In the genomic region with DNA sequence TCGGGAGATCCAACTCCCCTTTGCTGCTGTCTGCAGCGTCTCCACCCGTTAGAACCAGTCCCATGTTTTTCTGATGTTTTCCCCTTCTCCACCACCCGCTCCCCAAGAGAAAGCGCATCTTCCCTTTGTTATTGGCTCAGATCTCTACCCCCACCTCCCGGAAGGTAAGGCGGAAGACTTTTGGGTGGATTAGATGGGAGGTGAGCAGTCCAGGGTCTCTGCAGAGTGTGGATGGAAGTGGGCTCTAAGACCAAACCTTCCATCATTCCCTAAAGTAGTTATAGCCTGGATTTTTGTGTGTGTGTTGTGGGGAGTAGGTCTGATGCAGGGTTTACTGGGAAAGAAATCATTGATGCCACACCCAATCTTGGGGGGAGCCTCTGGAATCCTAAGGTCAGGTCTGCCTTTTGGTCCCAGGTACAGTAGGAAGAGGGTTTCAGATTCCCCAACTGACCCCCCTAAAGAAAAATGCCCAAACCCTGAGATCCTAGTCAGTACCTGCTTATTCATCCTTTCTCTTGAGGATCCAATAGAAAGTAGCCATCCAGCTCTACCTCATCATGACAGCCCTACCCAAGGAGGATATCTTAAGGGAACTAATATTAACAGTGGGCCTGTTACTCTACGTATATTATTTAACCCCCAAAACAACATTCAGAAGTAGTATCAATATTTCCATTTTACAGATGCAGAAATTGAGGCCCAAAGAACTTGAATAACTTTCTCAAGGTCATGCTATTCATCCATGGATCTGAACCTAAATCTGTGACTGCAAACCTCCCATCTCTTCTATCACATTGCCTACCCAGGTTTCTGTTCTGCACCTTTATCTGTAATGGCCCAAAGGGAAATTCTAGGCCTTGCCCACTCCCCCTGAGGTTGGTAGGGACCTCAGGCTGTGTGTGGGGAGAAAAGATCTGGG, we compare ENCODE assay signal across 10 cellular contexts. TPM values are rescaled to one million over a fixed set of nuclear protein-coding genes. Genes with fewer than 3 reads are reported as not detected.
DNase-seq lines count a peak whose midpoint lies in the region; ATAC-seq, FAIRE-seq and TF ChIP-seq lines count a peak whose summit lies in the region.
"Had no signal": no experiment of that assay in that cellular context is flagged by ENCODE, and none has a peak within 500 bp of the region (broad histone marks: within the 10 kb centered on the region; RNA-seq: fewer than 3 reads in every experiment).

No MANE protein-coding gene starts in this region.

- H3K4me3 Mint-ChIP-seq in activated CD4-positive, alpha-beta T cell treated with anti-CD3 and anti-CD28 coated beads, Interleukin-2, amount 10 ng/mL, durations not matched to agents 24 days and 14 days: peak overlapping the region; percentile 81
- H3K4me3 Mint-ChIP-seq in activated CD8-positive, alpha-beta T cell treated with anti-CD3 and anti-CD28 coated beads, Interleukin-2, amount 10 ng/mL, durations not matched to agents 7 days and 5 days: peak overlapping the region; percentile 51
- peak overlapping the region; percentile 97 for H3K4me3 Mint-ChIP-seq in glutamatergic neuron (ENCODE audit: unreplicated experiment)
- peak overlapping the region; percentile 79 for H3K4me3 Mint-ChIP-seq in stimulated activated memory B cell treated with anti-CD40 and anti-IgM and Interleukin-4, amounts not matched to agents 10 μg/mL and 1 μg/mL and 100 μg/mL, for 72 hours

- DNase-seq in activated CD4-positive, alpha-beta T cell treated with anti-CD3 and anti-CD28 coated beads, Interleukin-2, amount 10 ng/mL, durations not matched to agents 24 days and 14 days: no peak
- DNase-seq in activated CD4-positive, alpha-beta T cell treated with anti-CD3 and anti-CD28 coated beads for 4 hours: no peak
- DNase-seq in activated CD8-positive, alpha-beta T cell treated with anti-CD3 and anti-CD28 coated beads, Interleukin-2, amount 10 ng/mL, durations not matched to agents 7 days and 5 days: no peak
- no peak for DNase-seq in glutamatergic neuron
- no peak for DNase-seq in ureter (ENCODE audit: low spot score)
- no peak for DNase-seq in inferior parietal cortex (ENCODE audit: extremely low spot score)
- DNase-seq in GM19239 (ENCODE audit: insufficient read length, low spot score): no peak
- DNase-seq: stimulated activated CD8-positive, alpha-beta memory T cell treated with anti-CD3 and anti-CD28 coated beads, Interleukin-4, amount 100 ng/mL, for 48 hours had no signal

- ATAC-seq in activated CD8-positive, alpha-beta T cell treated with anti-CD3 and anti-CD28 coated beads, Interleukin-2, amount 10 ng/mL, durations not matched to agents 7 days and 5 days: no peak
- ATAC-seq in stimulated activated memory B cell treated with anti-CD40 and anti-IgM and Interleukin-4, amounts not matched to agents 10 μg/mL and 1 μg/mL and 100 μg/mL, for 72 hours: no peak
- ATAC-seq: right cardiac atrium had no signal

- intact Hi-C loops in activated CD4-positive, alpha-beta T cell treated with anti-CD3 and anti-CD28 coated beads, Interleukin-2, amount 10 ng/mL, durations not matched to agents 24 days and 14 days (cut with micrococcal nuclease): no loop called here

- POLR2A ChIA-PET in activated CD8-positive, alpha-beta T cell treated with anti-CD3 and anti-CD28 coated beads, Interleukin-2, amount 10 ng/mL, durations not matched to agents 7 days and 5 days (lab: Charles Lee): no interaction called here

- peaks cover 32% of the 10 kb centered on the region for H3K4me1 Mint-ChIP-seq in activated CD4-positive, alpha-beta T cell treated with anti-CD3 and anti-CD28 coated beads, Interleukin-2, amount 10 ng/mL, durations not matched to agents 24 days and 14 days
- H3K4me1 Mint-ChIP-seq in activated CD8-positive, alpha-beta T cell treated with anti-CD3 and anti-CD28 coated beads, Interleukin-2, amount 10 ng/mL, durations not matched to agents 7 days and 5 days (ENCODE audit: low read depth): peaks cover 29% of the 10 kb centered on the region
- peaks cover 38% of the 10 kb centered on the region for H3K4me1 Mint-ChIP-seq in glutamatergic neuron (ENCODE audit: low read depth, unreplicated experiment)
- peaks cover 37% of the 10 kb centered on the region for H3K4me1 Mint-ChIP-seq in stimulated activated memory B cell treated with anti-CD40 and anti-IgM and Interleukin-4, amounts not matched to agents 10 μg/mL and 1 μg/mL and 100 μg/mL, for 72 hours

- TF ChIP-seq CTCF in glutamatergic neuron (IDR thresholded peaks at IDR 0.05; ENCODE audit: partially characterized antibody, unreplicated experiment): no peak

- CTCF ChIA-PET in activated CD8-positive, alpha-beta T cell treated with anti-CD3 and anti-CD28 coated beads, Interleukin-2, amount 10 ng/mL, durations not matched to agents 7 days and 5 days (lab: Charles Lee): no interaction called here

- H3K27ac Mint-ChIP-seq in activated CD4-positive, alpha-beta T cell treated with anti-CD3 and anti-CD28 coated beads, Interleukin-2, amount 10 ng/mL, durations not matched to agents 24 days and 14 days: no peak overlapping the region
- no peak overlapping the region for H3K27ac Mint-ChIP-seq in activated CD8-positive, alpha-beta T cell treated with anti-CD3 and anti-CD28 coated beads, Interleukin-2, amount 10 ng/mL, durations not matched to agents 7 days and 5 days
- H3K27ac Mint-ChIP-seq in glutamatergic neuron (ENCODE audit: unreplicated experiment): peak overlapping the region; percentile 90
- no peak overlapping the region for H3K27ac Mint-ChIP-seq in stimulated activated memory B cell treated with anti-CD40 and anti-IgM and Interleukin-4, amounts not matched to agents 10 μg/mL and 1 μg/mL and 100 μg/mL, for 72 hours

- peaks cover 25% of the 10 kb centered on the region for H3K27me3 Mint-ChIP-seq in activated CD4-positive, alpha-beta T cell treated with anti-CD3 and anti-CD28 coated beads, Interleukin-2, amount 10 ng/mL, durations not matched to agents 24 days and 14 days
- H3K27me3 Mint-ChIP-seq in activated CD8-positive, alpha-beta T cell treated with anti-CD3 and anti-CD28 coated beads, Interleukin-2, amount 10 ng/mL, durations not matched to agents 7 days and 5 days (ENCODE audit: low read depth): peaks cover 15% of the 10 kb centered on the region
- H3K27me3 Mint-ChIP-seq in glutamatergic neuron (ENCODE audit: unreplicated experiment): peaks cover 29% of the 10 kb centered on the region
- H3K27me3 Mint-ChIP-seq in stimulated activated memory B cell treated with anti-CD40 and anti-IgM and Interleukin-4, amounts not matched to agents 10 μg/mL and 1 μg/mL and 100 μg/mL, for 72 hours: peaks cover 16% of the 10 kb centered on the region

- no peak for FAIRE-seq in GM19239 (lab: Jason Lieb, UNC)

- no peaks in the 10 kb centered on the region for H3K9me3 Mint-ChIP-seq in activated CD4-positive, alpha-beta T cell treated with anti-CD3 and anti-CD28 coated beads, Interleukin-2, amount 10 ng/mL, durations not matched to agents 24 days and 14 days
- H3K9me3 Mint-ChIP-seq in activated CD8-positive, alpha-beta T cell treated with anti-CD3 and anti-CD28 coated beads, Interleukin-2, amount 10 ng/mL, durations not matched to agents 7 days and 5 days (ENCODE audit: insufficient read depth): no peaks in the 10 kb centered on the region
- peaks cover 21% of the 10 kb centered on the region for H3K9me3 Mint-ChIP-seq in glutamatergic neuron (ENCODE audit: unreplicated experiment)
- no peaks in the 10 kb centered on the region for H3K9me3 Mint-ChIP-seq in stimulated activated memory B cell treated with anti-CD40 and anti-IgM and Interleukin-4, amounts not matched to agents 10 μg/mL and 1 μg/mL and 100 μg/mL, for 72 hours

- H3K36me3 Mint-ChIP-seq in activated CD4-positive, alpha-beta T cell treated with anti-CD3 and anti-CD28 coated beads, Interleukin-2, amount 10 ng/mL, durations not matched to agents 24 days and 14 days (ENCODE audit: low read depth): peaks cover 5% of the 10 kb centered on the region
- peaks cover 2% of the 10 kb centered on the region for H3K36me3 Mint-ChIP-seq in activated CD8-positive, alpha-beta T cell treated with anti-CD3 and anti-CD28 coated beads, Interleukin-2, amount 10 ng/mL, durations not matched to agents 7 days and 5 days (ENCODE audit: low read depth)
- peaks cover 1% of the 10 kb centered on the region for H3K36me3 Mint-ChIP-seq in glutamatergic neuron (ENCODE audit: unreplicated experiment)
- H3K36me3 Mint-ChIP-seq in stimulated activated memory B cell treated with anti-CD40 and anti-IgM and Interleukin-4, amounts not matched to agents 10 μg/mL and 1 μg/mL and 100 μg/mL, for 72 hours: no peaks in the 10 kb centered on the region

RNA-seq across cellular contexts. Expression of a gene that starts 1.0 kb away (rescaled TPM):
- 1.8 and 2.4 TPM in 2 replicates for total RNA-seq in activated CD4-positive, alpha-beta T cell treated with anti-CD3 and anti-CD28 coated beads, Interleukin-2, amount 10 ng/mL, durations not matched to agents 24 days and 14 days
- 1 to 10 TPM in 1 of 2 experiments, under 1 TPM in 1; 0.99 to 1.4 TPM for total RNA-seq in activated CD8-positive, alpha-beta T cell treated with anti-CD3 and anti-CD28 coated beads, Interleukin-2, amount 10 ng/mL, durations not matched to agents 7 days and 5 days
- total RNA-seq in glutamatergic neuron (ENCODE audit: unreplicated experiment) (314 TPM), ureter (0.99 TPM)

RNA-seq across cellular contexts. Expression of a gene that starts 3.9 kb away (rescaled TPM):
- total RNA-seq in activated CD4-positive, alpha-beta T cell treated with anti-CD3 and anti-CD28 coated beads, Interleukin-2, amount 10 ng/mL, durations not matched to agents 24 days and 14 days: 78.9 and 80.9 TPM in 2 replicates
- 10 to 100 TPM; 89.3 to 96.5 TPM for total RNA-seq in activated CD8-positive, alpha-beta T cell treated with anti-CD3 and anti-CD28 coated beads, Interleukin-2, amount 10 ng/mL, durations not matched to agents 7 days and 5 days
- total RNA-seq in glutamatergic neuron (ENCODE audit: unreplicated experiment) (484 TPM), ureter (104 TPM)

RNA-seq across cellular contexts. Expression of a gene that starts 28.3 kb away (rescaled TPM):
- total RNA-seq in activated CD4-positive, alpha-beta T cell treated with anti-CD3 and anti-CD28 coated beads, Interleukin-2, amount 10 ng/mL, durations not matched to agents 24 days and 14 days: 67.5 and 67.8 TPM in 2 replicates
- total RNA-seq in activated CD8-positive, alpha-beta T cell treated with anti-CD3 and anti-CD28 coated beads, Interleukin-2, amount 10 ng/mL, durations not matched to agents 7 days and 5 days: 10 to 100 TPM; 68.4 to 71.4 TPM
- total RNA-seq in glutamatergic neuron (ENCODE audit: unreplicated experiment): 108 TPM
- total RNA-seq in ureter: 177 TPM

RNA-seq across cellular contexts. Expression of a gene that starts 30.6 kb away (rescaled TPM):
- 15.3 and 16.7 TPM in 2 replicates for total RNA-seq in activated CD4-positive, alpha-beta T cell treated with anti-CD3 and anti-CD28 coated beads, Interleukin-2, amount 10 ng/mL, durations not matched to agents 24 days and 14 days
- total RNA-seq in activated CD8-positive, alpha-beta T cell treated with anti-CD3 and anti-CD28 coated beads, Interleukin-2, amount 10 ng/mL, durations not matched to agents 7 days and 5 days: 10 to 100 TPM; 14.9 to 15.0 TPM
- 70.9 TPM for total RNA-seq in glutamatergic neuron (ENCODE audit: unreplicated experiment)
- total RNA-seq in ureter: 30.8 TPM

RNA-seq across cellular contexts. Expression of a gene that starts 40.1 kb away (rescaled TPM):
- total RNA-seq in activated CD4-positive, alpha-beta T cell treated with anti-CD3 and anti-CD28 coated beads, Interleukin-2, amount 10 ng/mL, durations not matched to agents 24 days and 14 days: 21.5 and 23.0 TPM in 2 replicates
- total RNA-seq in activated CD8-positive, alpha-beta T cell treated with anti-CD3 and anti-CD28 coated beads, Interleukin-2, amount 10 ng/mL, durations not matched to agents 7 days and 5 days: 10 to 100 TPM; 16.8 to 17.9 TPM
- total RNA-seq in glutamatergic neuron (ENCODE audit: unreplicated experiment): 27.5 TPM
- total RNA-seq in ureter: 48.0 TPM

Comparison
In these comparisons a context has a peak if more than half of its experiments do, and no peak if none do; other contexts are left out.
1. RNA of a gene that starts 1.0 kb away (total RNA-seq): 314 TPM in glutamatergic neuron (single experiment); 1.8 to 2.4 TPM in activated CD4-positive, alpha-beta T cell treated with anti-CD3 and anti-CD28 coated beads, Interleukin-2, amount 10 ng/mL, durations not matched to agents 24 days and 14 days, 0.99 to 1.4 TPM in activated CD8-positive, alpha-beta T cell treated with anti-CD3 and anti-CD28 coated beads, Interleukin-2, amount 10 ng/mL, durations not matched to agents 7 days and 5 days and 0.99 TPM in ureter (single experiment); every median in the first group is over 10 times any median in the second.
2. Peak in every context shown above with its lines, with median percentiles within 50 percentile points of each other: H3K4me3 Mint-ChIP-seq.